Comparison of ENCODE assay signal across 8 cellular contexts in genomic region chr4:186726150-186726439, GRCh38. TPM values are rescaled to one million over a fixed set of nuclear protein-coding genes. Genes with fewer than 3 reads are reported as not detected.
DNase-seq lines count a peak whose midpoint lies in the region; ATAC-seq and TF ChIP-seq lines count a peak whose summit lies in the region.

No MANE protein-coding gene starts in this region.

- POLR2A ChIA-PET in AG04450 (lab: Yijun Ruan, JAX) (interaction anchor here (1.7 kb wide), 1 partner anchor 64 kb away, joined by 5 read pairs; no protein-coding TSS in a partner anchor), GM10248 (lab: Yijun Ruan, JAX) (no interaction called here)

- H3K36me3 Mint-ChIP-seq in nephron (ENCODE audit: low read depth) = peaks cover 11% of the 10 kb centered on the region

- peaks cover 2% of the 10 kb centered on the region for H3K9me3 Mint-ChIP-seq in nephron

- H3K27ac ChIP-seq in AG04450 (ENCODE audit: low read depth, low read length) (peak overlapping the region; percentile 98), KOPT-K1 (ENCODE audit: low read depth, low read length, poor library complexity, severe bottlenecking) (peak overlapping the region; percentile 30), epithelial cell of prostate (peak overlapping the region; percentile 97)

- H3K4me1 Mint-ChIP-seq in nephron = peaks cover 20% of the 10 kb centered on the region

- H3K36me3 ChIP-seq in KOPT-K1 (ENCODE audit: insufficient read depth, low read length) = no peaks in the 10 kb centered on the region

- peaks cover 4% of the 10 kb centered on the region; the same call in 1 of the 2 replicates for H3K9me3 ChIP-seq in AG04450 (ENCODE audit: control insufficient read depth, insufficient read depth, low read length)
- H3K9me3 ChIP-seq in KOPT-K1 (ENCODE audit: insufficient read depth, low read length, poor library complexity, severe bottlenecking) = no peaks in the 10 kb centered on the region

- peaks cover 5% of the 10 kb centered on the region for H3K27me3 Mint-ChIP-seq in nephron (ENCODE audit: low read depth)

- peak overlapping the region; percentile 92 to 99 (median 98) for H3K27ac Mint-ChIP-seq in nephron

- no peak for ATAC-seq in GM18519 (IDR thresholded peaks at IDR 0.05; ENCODE audit: low FRiP score, unreplicated experiment)

- no peaks in the 10 kb centered on the region for H3K27me3 ChIP-seq in AG04450 (ENCODE audit: control insufficient read depth, insufficient read depth, low read length)

- TF ChIP-seq CTCF in AG04450 (IDR thresholded peaks at IDR 0.05; ENCODE audit: low read depth, low read length) = no peak
- no peak for TF ChIP-seq CTCF in nephron (IDR thresholded peaks at IDR 0.05; ENCODE audit: unreplicated experiment in 3 of 3)
- no peak for TF ChIP-seq CTCF in GM10248 (IDR thresholded peaks at IDR 0.05; ENCODE audit: control extremely low read depth, extremely low read depth, low read depth, missing control alignments)

- peak overlapping the region; percentile 99 to 100 (median 99) for H3K4me3 Mint-ChIP-seq in nephron

- DNase-seq in AG04450 (ENCODE audit: low read depth, low spot score) (no peak), epithelial cell of prostate (ENCODE audit: low read depth, low spot score) (no peak), cerebellar nuclear complex (lab: John Stamatoyannopoulos, UW) (no peak), GM10248 (ENCODE audit: extremely low spot score) (no peak), superior temporal gyrus (ENCODE audit: extremely low spot score) (no peak)

- H3K4me3 ChIP-seq in AG04450 (ENCODE audit: low read depth, low read length) = peak overlapping the region; percentile 93

- CTCF ChIA-PET in AG04450 (lab: Charles Lee) = interaction anchor here (0.5 to 1.5 kb wide), 14 partner anchors 17 to 1966 kb away, joined by 3 to 7 read pairs (median 3); no protein-coding TSS in a partner anchor
- CTCF ChIA-PET in GM10248 (lab: Yijun Ruan, JAX) = no interaction called here

RNA-seq across cellular contexts. Expression of gene FAT1, which starts 2.4 kb away (rescaled TPM):
- polyA plus RNA-seq in AG04450 (2011; rRNA removed) = 415 and 422 TPM in 2 replicates
- polyA minus RNA-seq in AG04450 (2011; rRNA and poly(A)+ RNA removed) = 2,384 and 2,887 TPM in 2 replicates

Comparison
In these comparisons a context has a peak if more than half of its experiments do, and no peak if none do; other contexts are left out.
1. H3K27ac ChIP-seq: peak in every context shown above with its lines; median percentile 98 in AG04450; 97 in epithelial cell of prostate; 30 in KOPT-K1.